Comparison of ENCODE assay signal across 8 cellular contexts in the genomic region with DNA sequence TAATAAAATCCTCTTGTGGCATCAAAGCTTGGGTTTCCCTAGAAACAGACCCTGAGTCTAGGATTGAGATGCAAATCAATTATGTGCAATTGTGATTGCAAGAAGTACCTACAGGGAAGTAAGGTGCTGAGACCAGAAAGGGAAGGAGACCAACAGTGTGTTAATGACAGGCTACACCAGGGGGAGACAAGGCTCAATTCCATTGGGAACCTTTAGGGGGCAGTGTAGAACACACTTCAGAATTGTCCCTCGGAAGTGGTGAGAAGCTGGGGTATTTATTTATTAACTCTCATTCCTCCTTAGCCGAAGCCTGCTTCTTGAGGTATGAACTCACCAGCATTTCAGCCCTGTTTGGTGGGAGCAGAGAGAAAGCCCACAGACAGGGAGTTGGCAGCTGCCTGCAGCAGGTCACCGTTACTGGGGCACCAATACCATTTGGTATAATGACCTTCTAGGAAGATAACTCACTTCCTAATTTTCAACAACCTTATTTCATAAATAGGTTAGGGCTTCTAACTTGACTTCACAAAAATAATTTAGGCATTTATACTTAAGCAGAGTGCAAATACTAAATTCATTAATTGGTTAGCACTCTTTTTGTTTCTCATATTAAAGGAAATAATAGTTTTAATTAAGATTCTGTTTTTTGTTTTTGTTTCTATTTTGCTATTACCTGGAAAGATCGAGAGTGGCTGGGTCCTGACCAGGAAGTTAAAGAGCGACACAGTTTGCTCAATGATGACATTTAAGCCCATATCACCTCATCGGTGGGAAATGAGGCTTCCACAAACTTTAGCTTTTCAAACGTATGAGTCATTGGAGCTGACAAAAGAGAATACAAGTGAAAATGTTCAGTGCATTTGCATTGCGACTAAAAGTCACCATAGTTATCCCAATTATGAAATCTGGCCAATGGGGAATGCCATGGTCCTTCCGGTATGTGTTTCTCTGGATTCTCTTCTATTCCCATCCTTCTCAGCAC.
A peak's percentile ranks its signal among the peaks of the same experiment; 100 is the strongest.
DNase-seq lines count a peak whose midpoint lies in the region; ATAC-seq and TF ChIP-seq lines count a peak whose summit lies in the region.

No MANE protein-coding gene starts in this region.

- POLR2A ChIA-PET in HEK293 (lab: Yijun Ruan, JAX): no interaction called here

- no peak for ATAC-seq in GM21737 (IDR thresholded peaks at IDR 0.05; ENCODE audit: unreplicated experiment)

- H3K36me3 Mint-ChIP-seq in activated naive CD4-positive, alpha-beta T cell treated with anti-CD3 and anti-CD28 coated beads, Interleukin-2, amount 10 ng/mL, durations not matched to agents 7 days and 5 days: no peaks in the 10 kb centered on the region

- H3K36me3 ChIP-seq in HEK293 (ENCODE audit: control insufficient read depth in 2 of 2, insufficient read depth in 1 of 2, low read length in 2 of 2): no peaks in the 10 kb centered on the region

- peak; percentile 22 for DNase-seq in activated naive CD4-positive, alpha-beta T cell treated with anti-CD3 and anti-CD28 coated beads, Interleukin-2, amount 10 ng/mL, durations not matched to agents 7 days and 5 days
- DNase-seq in activated naive CD4-positive, alpha-beta T cell (lab: John Stamatoyannopoulos, UW): no peak
- DNase-seq in NCI-H524 treated with DMSO at 0.1 percent for 48 hours (lab: John Stamatoyannopoulos, UW) (peak; percentile 16), astrocyte of the spinal cord (ENCODE audit: low read depth, low spot score) (peak; percentile 48), iris pigment epithelial cell (ENCODE audit: low read depth) (peak; percentile 51), stromal cell of bone marrow (ENCODE audit: low read depth) (peak; percentile 25)

- CTCF ChIA-PET in activated naive CD4-positive, alpha-beta T cell treated with anti-CD3 and anti-CD28 coated beads, Interleukin-2, amount 10 ng/mL, durations not matched to agents 7 days and 5 days (lab: Charles Lee): interaction anchor here (0.6 to 1.5 kb wide), 3 partner anchors 14 to 185 kb away, joined by 3 read pairs; no protein-coding TSS in a partner anchor
- CTCF ChIA-PET in HEK293 (lab: Yijun Ruan, JAX): interaction anchor here (0.6 to 4.2 kb wide), 38 partner anchors 9 to 1994 kb away, joined by 3 to 20 read pairs (median 4); a partner anchor contains a TSS

- H3K4me3 ChIP-seq in HEK293 (ENCODE audit: low read depth, low read length) (no peak overlapping the region; the same call in 1 of the 2 replicates), astrocyte of the spinal cord (ENCODE audit: low read depth, low read length) (no peak overlapping the region)

- H3K4me1 ChIP-seq in HEK293 (ENCODE audit: control insufficient read depth, insufficient read depth, low read length): no peaks in the 10 kb centered on the region

- H3K4me1 Mint-ChIP-seq in activated naive CD4-positive, alpha-beta T cell treated with anti-CD3 and anti-CD28 coated beads, Interleukin-2, amount 10 ng/mL, durations not matched to agents 7 days and 5 days: no peaks in the 10 kb centered on the region

- H3K9me3 ChIP-seq in HEK293 (ENCODE audit: control insufficient read depth, insufficient read depth, low read depth, low read length): no peaks in the 10 kb centered on the region

- H3K27ac ChIP-seq in HEK293 (ENCODE audit: extremely low read depth, low read depth, low read length): no peak overlapping the region

- no peaks in the 10 kb centered on the region for H3K9me3 Mint-ChIP-seq in activated naive CD4-positive, alpha-beta T cell treated with anti-CD3 and anti-CD28 coated beads, Interleukin-2, amount 10 ng/mL, durations not matched to agents 7 days and 5 days

- no peak overlapping the region for H3K4me3 Mint-ChIP-seq in activated naive CD4-positive, alpha-beta T cell treated with anti-CD3 and anti-CD28 coated beads, Interleukin-2, amount 10 ng/mL, durations not matched to agents 7 days and 5 days

- H3K27me3 Mint-ChIP-seq in activated naive CD4-positive, alpha-beta T cell treated with anti-CD3 and anti-CD28 coated beads, Interleukin-2, amount 10 ng/mL, durations not matched to agents 7 days and 5 days: no peaks in the 10 kb centered on the region

- no peak overlapping the region for H3K27ac Mint-ChIP-seq in activated naive CD4-positive, alpha-beta T cell treated with anti-CD3 and anti-CD28 coated beads, Interleukin-2, amount 10 ng/mL, durations not matched to agents 7 days and 5 days

- in situ Hi-C loops in astrocyte of the spinal cord (cut with HindIII; ENCODE audit: low sequenced_read_pairs): no loop called here

- 0 out of 2 replicates have a peak, but pooled peaks have one; percentile 35 for TF ChIP-seq CTCF in HEK293 (tag by site-specific recombination; IDR thresholded peaks at IDR 0.05)
- TF ChIP-seq CTCF in astrocyte of the spinal cord (IDR thresholded peaks at IDR 0.05; ENCODE audit: low read depth, low read length): peak; percentile 97

TF ChIP-seq in HEK293, 187 proteins besides CTCF, POLR2A, EP300 and RAD21:
- TF ChIP-seq, protein P1, sequence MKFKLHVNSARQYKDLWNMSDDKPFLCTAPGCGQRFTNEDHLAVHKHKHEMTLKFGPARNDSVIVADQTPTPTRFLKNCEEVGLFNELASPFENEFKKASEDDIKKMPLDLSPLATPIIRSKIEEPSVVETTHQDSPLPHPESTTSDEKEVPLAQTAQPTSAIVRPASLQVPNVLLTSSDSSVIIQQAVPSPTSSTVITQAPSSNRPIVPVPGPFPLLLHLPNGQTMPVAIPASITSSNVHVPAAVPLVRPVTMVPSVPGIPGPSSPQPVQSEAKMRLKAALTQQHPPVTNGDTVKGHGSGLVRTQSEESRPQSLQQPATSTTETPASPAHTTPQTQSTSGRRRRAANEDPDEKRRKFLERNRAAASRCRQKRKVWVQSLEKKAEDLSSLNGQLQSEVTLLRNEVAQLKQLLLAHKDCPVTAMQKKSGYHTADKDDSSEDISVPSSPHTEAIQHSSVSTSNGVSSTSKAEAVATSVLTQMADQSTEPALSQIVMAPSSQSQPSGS (tag by site-specific recombination; IDR thresholded peaks at IDR 0.05; ENCODE audit: low read depth): no peak
- no peak for TF ChIP-seq ZNF114 (tag by site-specific recombination; IDR thresholded peaks at IDR 0.05)
- TF ChIP-seq ZNF324 (tag by site-specific recombination; IDR thresholded peaks at IDR 0.05): no peak
- TF ChIP-seq, protein P2, sequence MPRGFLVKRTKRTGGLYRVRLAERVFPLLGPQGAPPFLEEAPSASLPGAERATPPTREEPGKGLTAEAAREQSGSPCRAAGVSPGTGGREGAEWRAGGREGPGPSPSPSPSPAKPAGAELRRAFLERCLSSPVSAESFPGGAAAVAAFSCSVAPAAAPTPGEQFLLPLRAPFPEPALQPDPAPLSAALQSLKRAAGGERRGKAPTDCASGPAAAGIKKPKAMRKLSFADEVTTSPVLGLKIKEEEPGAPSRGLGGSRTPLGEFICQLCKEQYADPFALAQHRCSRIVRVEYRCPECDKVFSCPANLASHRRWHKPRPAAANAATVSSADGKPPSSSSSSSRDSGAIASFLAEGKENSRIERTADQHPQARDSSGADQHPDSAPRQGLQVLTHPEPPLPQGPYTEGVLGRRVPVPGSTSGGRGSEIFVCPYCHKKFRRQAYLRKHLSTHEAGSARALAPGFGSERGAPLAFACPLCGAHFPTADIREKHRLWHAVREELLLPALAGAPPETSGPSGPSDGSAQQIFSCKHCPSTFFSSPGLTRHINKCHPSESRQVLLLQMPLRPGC (tag by site-specific recombination; IDR thresholded peaks at IDR 0.05): no peak
- TF ChIP-seq ZFP37 (tag by site-specific recombination; IDR thresholded peaks at IDR 0.05): no peak
- no peak for TF ChIP-seq ZNF670 (tag by site-specific recombination; IDR thresholded peaks at IDR 0.05; ENCODE audit: low read depth)
- TF ChIP-seq, protein P3, sequence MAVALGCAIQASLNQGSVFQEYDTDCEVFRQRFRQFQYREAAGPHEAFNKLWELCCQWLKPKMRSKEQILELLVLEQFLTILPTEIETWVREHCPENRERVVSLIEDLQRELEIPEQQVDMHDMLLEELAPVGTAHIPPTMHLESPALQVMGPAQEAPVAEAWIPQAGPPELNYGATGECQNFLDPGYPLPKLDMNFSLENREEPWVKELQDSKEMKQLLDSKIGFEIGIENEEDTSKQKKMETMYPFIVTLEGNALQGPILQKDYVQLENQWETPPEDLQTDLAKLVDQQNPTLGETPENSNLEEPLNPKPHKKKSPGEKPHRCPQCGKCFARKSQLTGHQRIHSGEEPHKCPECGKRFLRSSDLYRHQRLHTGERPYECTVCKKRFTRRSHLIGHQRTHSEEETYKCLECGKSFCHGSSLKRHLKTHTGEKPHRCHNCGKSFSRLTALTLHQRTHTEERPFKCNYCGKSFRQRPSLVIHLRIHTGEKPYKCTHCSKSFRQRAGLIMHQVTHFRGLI (tag by site-specific recombination; IDR thresholded peaks at IDR 0.05): no peak
- TF ChIP-seq KLF16 (tag by site-specific recombination; IDR thresholded peaks at IDR 0.05): no peak
- TF ChIP-seq YY1 (tag by site-specific recombination; IDR thresholded peaks at IDR 0.05): no peak
- no peak for TF ChIP-seq ZNF555 (tag by site-specific recombination; conservative IDR thresholded peaks at IDR 0.05)
TF ChIP-seq in HEK293: peak in this region for 0.

Comparison
In these comparisons a context has a peak if more than half of its experiments do, and no peak if none do; other contexts are left out.
1. DNase-seq: peak in activated naive CD4-positive, alpha-beta T cell treated with anti-CD3 and anti-CD28 coated beads, Interleukin-2, amount 10 ng/mL, durations not matched to agents 7 days and 5 days (single experiment), NCI-H524 treated with DMSO at 0.1 percent for 48 hours (single experiment), astrocyte of the spinal cord (single experiment), iris pigment epithelial cell (single experiment) and stromal cell of bone marrow (single experiment); none in activated naive CD4-positive, alpha-beta T cell (0 of 4).